1 cellular context compared by ENCODE assay signal in the genomic region with DNA sequence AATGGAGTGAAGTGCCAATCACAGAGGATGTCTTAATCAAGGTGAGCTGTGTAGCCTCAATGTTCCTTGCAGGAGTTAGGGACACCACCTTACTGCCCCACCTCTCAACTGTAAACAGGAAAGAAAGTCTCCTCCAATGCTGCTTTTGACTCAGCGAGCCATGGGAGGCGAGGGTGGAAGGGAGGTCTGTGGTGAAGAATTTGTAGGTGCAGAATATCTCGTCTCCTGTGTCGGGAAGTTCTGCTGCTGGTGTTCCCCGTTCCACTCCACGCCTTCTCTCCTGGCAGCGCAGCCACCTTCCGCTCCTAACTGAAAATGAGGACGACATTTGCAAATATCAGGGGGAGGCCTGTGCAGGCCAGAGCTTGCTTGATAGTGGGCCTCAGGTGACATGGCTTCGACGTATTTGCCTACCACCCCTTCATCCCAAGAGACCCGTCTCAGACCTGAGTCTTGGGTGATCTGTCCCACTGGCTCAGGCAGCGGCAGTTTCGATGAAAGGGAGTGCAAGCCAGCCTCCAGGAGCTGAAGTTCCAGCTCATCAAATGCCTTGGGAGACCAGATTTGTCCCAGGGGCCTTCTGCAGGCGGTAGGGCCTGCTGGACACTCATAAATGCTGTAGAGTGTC.
TF ChIP-seq lines count a peak whose summit lies in the region.

No MANE protein-coding gene starts in this region.

TF ChIP-seq in H1, 55 proteins besides CTCF, POLR2A, EP300 and RAD21 (continued from another document):
- TF ChIP-seq NRF1 (IDR thresholded peaks at IDR 0.05; ENCODE audit: low read depth, low read length) (no peak), CHD2 (IDR thresholded peaks at IDR 0.05; ENCODE audit: low read length) (no peak), TEAD4 (IDR thresholded peaks at IDR 0.05; ENCODE audit: low read depth, low read length) (no peak), CHD1 (IDR thresholded peaks at IDR 0.05; ENCODE audit: low read depth, low read length) (no peak)
- TF ChIP-seq, protein P1, sequence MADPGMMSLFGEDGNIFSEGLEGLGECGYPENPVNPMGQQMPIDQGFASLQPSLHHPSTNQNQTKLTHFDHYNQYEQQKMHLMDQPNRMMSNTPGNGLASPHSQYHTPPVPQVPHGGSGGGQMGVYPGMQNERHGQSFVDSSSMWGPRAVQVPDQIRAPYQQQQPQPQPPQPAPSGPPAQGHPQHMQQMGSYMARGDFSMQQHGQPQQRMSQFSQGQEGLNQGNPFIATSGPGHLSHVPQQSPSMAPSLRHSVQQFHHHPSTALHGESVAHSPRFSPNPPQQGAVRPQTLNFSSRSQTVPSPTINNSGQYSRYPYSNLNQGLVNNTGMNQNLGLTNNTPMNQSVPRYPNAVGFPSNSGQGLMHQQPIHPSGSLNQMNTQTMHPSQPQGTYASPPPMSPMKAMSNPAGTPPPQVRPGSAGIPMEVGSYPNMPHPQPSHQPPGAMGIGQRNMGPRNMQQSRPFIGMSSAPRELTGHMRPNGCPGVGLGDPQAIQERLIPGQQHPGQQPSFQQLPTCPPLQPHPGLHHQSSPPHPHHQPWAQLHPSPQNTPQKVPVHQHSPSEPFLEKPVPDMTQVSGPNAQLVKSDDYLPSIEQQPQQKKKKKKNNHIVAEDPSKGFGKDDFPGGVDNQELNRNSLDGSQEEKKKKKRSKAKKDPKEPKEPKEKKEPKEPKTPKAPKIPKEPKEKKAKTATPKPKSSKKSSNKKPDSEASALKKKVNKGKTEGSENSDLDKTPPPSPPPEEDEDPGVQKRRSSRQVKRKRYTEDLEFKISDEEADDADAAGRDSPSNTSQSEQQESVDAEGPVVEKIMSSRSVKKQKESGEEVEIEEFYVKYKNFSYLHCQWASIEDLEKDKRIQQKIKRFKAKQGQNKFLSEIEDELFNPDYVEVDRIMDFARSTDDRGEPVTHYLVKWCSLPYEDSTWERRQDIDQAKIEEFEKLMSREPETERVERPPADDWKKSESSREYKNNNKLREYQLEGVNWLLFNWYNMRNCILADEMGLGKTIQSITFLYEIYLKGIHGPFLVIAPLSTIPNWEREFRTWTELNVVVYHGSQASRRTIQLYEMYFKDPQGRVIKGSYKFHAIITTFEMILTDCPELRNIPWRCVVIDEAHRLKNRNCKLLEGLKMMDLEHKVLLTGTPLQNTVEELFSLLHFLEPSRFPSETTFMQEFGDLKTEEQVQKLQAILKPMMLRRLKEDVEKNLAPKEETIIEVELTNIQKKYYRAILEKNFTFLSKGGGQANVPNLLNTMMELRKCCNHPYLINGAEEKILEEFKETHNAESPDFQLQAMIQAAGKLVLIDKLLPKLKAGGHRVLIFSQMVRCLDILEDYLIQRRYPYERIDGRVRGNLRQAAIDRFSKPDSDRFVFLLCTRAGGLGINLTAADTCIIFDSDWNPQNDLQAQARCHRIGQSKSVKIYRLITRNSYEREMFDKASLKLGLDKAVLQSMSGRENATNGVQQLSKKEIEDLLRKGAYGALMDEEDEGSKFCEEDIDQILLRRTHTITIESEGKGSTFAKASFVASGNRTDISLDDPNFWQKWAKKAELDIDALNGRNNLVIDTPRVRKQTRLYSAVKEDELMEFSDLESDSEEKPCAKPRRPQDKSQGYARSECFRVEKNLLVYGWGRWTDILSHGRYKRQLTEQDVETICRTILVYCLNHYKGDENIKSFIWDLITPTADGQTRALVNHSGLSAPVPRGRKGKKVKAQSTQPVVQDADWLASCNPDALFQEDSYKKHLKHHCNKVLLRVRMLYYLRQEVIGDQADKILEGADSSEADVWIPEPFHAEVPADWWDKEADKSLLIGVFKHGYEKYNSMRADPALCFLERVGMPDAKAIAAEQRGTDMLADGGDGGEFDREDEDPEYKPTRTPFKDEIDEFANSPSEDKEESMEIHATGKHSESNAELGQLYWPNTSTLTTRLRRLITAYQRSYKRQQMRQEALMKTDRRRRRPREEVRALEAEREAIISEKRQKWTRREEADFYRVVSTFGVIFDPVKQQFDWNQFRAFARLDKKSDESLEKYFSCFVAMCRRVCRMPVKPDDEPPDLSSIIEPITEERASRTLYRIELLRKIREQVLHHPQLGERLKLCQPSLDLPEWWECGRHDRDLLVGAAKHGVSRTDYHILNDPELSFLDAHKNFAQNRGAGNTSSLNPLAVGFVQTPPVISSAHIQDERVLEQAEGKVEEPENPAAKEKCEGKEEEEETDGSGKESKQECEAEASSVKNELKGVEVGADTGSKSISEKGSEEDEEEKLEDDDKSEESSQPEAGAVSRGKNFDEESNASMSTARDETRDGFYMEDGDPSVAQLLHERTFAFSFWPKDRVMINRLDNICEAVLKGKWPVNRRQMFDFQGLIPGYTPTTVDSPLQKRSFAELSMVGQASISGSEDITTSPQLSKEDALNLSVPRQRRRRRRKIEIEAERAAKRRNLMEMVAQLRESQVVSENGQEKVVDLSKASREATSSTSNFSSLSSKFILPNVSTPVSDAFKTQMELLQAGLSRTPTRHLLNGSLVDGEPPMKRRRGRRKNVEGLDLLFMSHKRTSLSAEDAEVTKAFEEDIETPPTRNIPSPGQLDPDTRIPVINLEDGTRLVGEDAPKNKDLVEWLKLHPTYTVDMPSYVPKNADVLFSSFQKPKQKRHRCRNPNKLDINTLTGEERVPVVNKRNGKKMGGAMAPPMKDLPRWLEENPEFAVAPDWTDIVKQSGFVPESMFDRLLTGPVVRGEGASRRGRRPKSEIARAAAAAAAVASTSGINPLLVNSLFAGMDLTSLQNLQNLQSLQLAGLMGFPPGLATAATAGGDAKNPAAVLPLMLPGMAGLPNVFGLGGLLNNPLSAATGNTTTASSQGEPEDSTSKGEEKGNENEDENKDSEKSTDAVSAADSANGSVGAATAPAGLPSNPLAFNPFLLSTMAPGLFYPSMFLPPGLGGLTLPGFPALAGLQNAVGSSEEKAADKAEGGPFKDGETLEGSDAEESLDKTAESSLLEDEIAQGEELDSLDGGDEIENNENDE (IDR thresholded peaks at IDR 0.05; ENCODE audit: insufficient replicate concordance, low read length), result no peak
TF ChIP-seq in H1: peak in this region for 0.
